Comparison of ENCODE assay signal across 10 cellular contexts in genomic region chr5:123209163-123210013, GRCh38.
A peak's percentile ranks its signal among the peaks of the same experiment; 100 is the strongest.
DNase-seq lines count a peak whose midpoint lies in the region; ATAC-seq, FAIRE-seq and TF ChIP-seq lines count a peak whose summit lies in the region.
"Had no signal": no experiment of that assay in that cellular context is flagged by ENCODE, and none has a peak within 500 bp of the region (broad histone marks: within the 10 kb centered on the region; RNA-seq: fewer than 3 reads in every experiment).

No MANE protein-coding gene starts in this region.

- intact Hi-C loops in HepG2 (cut with micrococcal nuclease; ENCODE audit: unreplicated experiment) = no loop called here

- no peaks in the 10 kb centered on the region for H3K36me3 ChIP-seq in HepG2 (replicated peaks in 1 of 2; ENCODE audit: control insufficient read depth in 1 of 2, insufficient read depth in 2 of 2, low read length in 2 of 2)
- H3K36me3 ChIP-seq: right lobe of liver had no signal

- no peak overlapping the region for H3K9ac ChIP-seq in HepG2 (ENCODE audit: insufficient read depth, low read depth, low read length)

- 0% methylated on average over 3 of the region's 3 CpGs for WGBS in HepG2 (ENCODE audit: low lambda C conversion rate)

- TF ChIP-seq CTCF in GM10248 (IDR thresholded peaks at IDR 0.05; ENCODE audit: control extremely low read depth, extremely low read depth, low read depth, missing control alignments) (no peak), HepG2 (CRISPR knock-in tag; IDR thresholded peaks at IDR 0.05) (no peak), progenitor cell of endocrine pancreas (IDR thresholded peaks at IDR 0.05; ENCODE audit: unreplicated experiment) (no peak)

- in situ Hi-C loops in HepG2 (cut with HindIII; ENCODE audit: extremely low pct_ligation_motif_present, low pct_unique_long_range_greater_than_20kb) = no loop called here

- H2AFZ ChIP-seq in HepG2 (ENCODE audit: low read length) = no peak overlapping the region

- no TSS peak for BruUV-seq in HepG2 (replicated peaks; lab: Mats Ljungman, UMichigan)

- no peak overlapping the region for H3K27ac Mint-ChIP-seq in progenitor cell of endocrine pancreas

- no peaks in the 10 kb centered on the region for H3K27me3 Mint-ChIP-seq in progenitor cell of endocrine pancreas

- H3K4me3 ChIP-seq in HepG2 (replicated peaks in 1 of 3; ENCODE audit: insufficient read depth in 1 of 3, low read depth in 2 of 3, low read length in 3 of 3) = no peak overlapping the region
- H3K4me3 ChIP-seq: right lobe of liver had no signal

- no peak for TF ChIP-seq RAD21 in HepG2 (CRISPR knock-in tag; IDR thresholded peaks at IDR 0.05)

- DNase-seq in GM10248 (ENCODE audit: extremely low spot score) (peak; percentile 7), SW480 (ENCODE audit: low spot score) (peak; percentile 87), HepG2 (ENCODE audit: low spot score) (peak; percentile 3), superior temporal gyrus (ENCODE audit: extremely low spot score) (no peak), progenitor cell of endocrine pancreas (ENCODE audit: low spot score, unreplicated experiment) (no peak), hypothalamus (lab: John Stamatoyannopoulos, UW) (no peak), NCI-H1105 (lab: John Stamatoyannopoulos, UW) (no peak)
- DNase-seq: activated gamma-delta T cell treated with Interleukin-2 at 50 U/mL for 16 hours, right lobe of liver had no signal

- H3K9me3 Mint-ChIP-seq in progenitor cell of endocrine pancreas (ENCODE audit: low read depth) = no peaks in the 10 kb centered on the region

- no peaks in the 10 kb centered on the region for H4K20me1 ChIP-seq in HepG2 (ENCODE audit: insufficient read depth, low read length)

- POLR2A ChIA-PET in GM10248 (lab: Yijun Ruan, JAX) (no interaction called here), HepG2 (lab: Yijun Ruan, JAX) (no interaction called here)

- no peak overlapping the region for H3K27ac ChIP-seq in HepG2 (ENCODE audit: extremely low read length, insufficient read depth, low read length)
- H3K27ac ChIP-seq: right lobe of liver had no signal

- no peaks in the 10 kb centered on the region for H3K9me3 ChIP-seq in HepG2 (ENCODE audit: low read length)
- H3K9me3 ChIP-seq: right lobe of liver had no signal

- CTCF ChIA-PET in GM10248 (lab: Yijun Ruan, JAX) (interaction anchor here (1.0 to 1.7 kb wide), 3 partner anchors 8 to 26 kb away, joined by 3 to 5 read pairs (median 3); no protein-coding TSS in a partner anchor), HepG2 (lab: Yijun Ruan, JAX; ENCODE audit: low intra/inter-chr PET ratio, low total read pairs) (no interaction called here)

- H3K4me3 Mint-ChIP-seq in progenitor cell of endocrine pancreas (ENCODE audit: low read depth) = no peak overlapping the region

- no peaks in the 10 kb centered on the region; a peak in 1 of 5 replicates for H3K27me3 ChIP-seq in HepG2 (ENCODE audit: control insufficient read depth in 1 of 2, insufficient read depth in 2 of 2, low read length in 2 of 2)
- H3K27me3 ChIP-seq: right lobe of liver had no signal

- no peaks in the 10 kb centered on the region for H3K4me1 ChIP-seq in HepG2 (ENCODE audit: insufficient read depth, low read length)
- H3K4me1 ChIP-seq: right lobe of liver had no signal

- no peak overlapping the region for H3K4me2 ChIP-seq in HepG2 (ENCODE audit: low read depth, low read length)

- no peaks in the 10 kb centered on the region for H3K36me3 Mint-ChIP-seq in progenitor cell of endocrine pancreas (ENCODE audit: insufficient read depth)

- no peak for TF ChIP-seq EP300 in HepG2 (IDR thresholded peaks at IDR 0.05; ENCODE audit: low read depth in 2 of 2, low read length in 2 of 2)
- TF ChIP-seq EP300 in HepG2 (CRISPR knock-in tag; IDR thresholded peaks at IDR 0.05; ENCODE audit: borderline replicate concordance) = no peak

- ATAC-seq in HG02885 (IDR thresholded peaks at IDR 0.05; ENCODE audit: poor library complexity, unreplicated experiment) (peak; percentile 83), HepG2 (no peak)

- no peak for FAIRE-seq in HepG2 (lab: Jason Lieb, UNC)

- H3K79me2 ChIP-seq in HepG2 (ENCODE audit: insufficient read depth, low read length) = no peaks in the 10 kb centered on the region

- TF ChIP-seq POLR2A in HepG2 (IDR thresholded peaks at IDR 0.05; ENCODE audit: insufficient read depth in 1 of 2, low read depth in 2 of 2, low read length in 2 of 2) = no peak

- H3K4me1 Mint-ChIP-seq in progenitor cell of endocrine pancreas (ENCODE audit: low read depth) = peaks cover 3% of the 10 kb centered on the region

TF ChIP-seq in HepG2, 621 proteins besides CTCF, POLR2A, EP300 and RAD21:
- TF ChIP-seq ZNF142 (CRISPR knock-in tag; IDR thresholded peaks at IDR 0.05) (no peak), NFE2L2 (IDR thresholded peaks at IDR 0.05; ENCODE audit: low read length) (peak; percentile 93), ZNF678 (CRISPR knock-in tag; IDR thresholded peaks at IDR 0.05) (no peak), ZNF468 (CRISPR knock-in tag; IDR thresholded peaks at IDR 0.05) (no peak), GABPA (IDR thresholded peaks at IDR 0.05; ENCODE audit: low read depth, low read length) (no peak), GABPA (CRISPR knock-in tag; IDR thresholded peaks at IDR 0.05; ENCODE audit: low read depth) (no peak), MEIS2 (CRISPR knock-in tag; IDR thresholded peaks at IDR 0.05) (no peak), MAFF (IDR thresholded peaks at IDR 0.05; ENCODE audit: low read depth, low read length) (peak; percentile 62; the same call in 1 of the 2 replicates), FOSL2 (CRISPR knock-in tag; IDR thresholded peaks at IDR 0.05) (0 out of 2 replicates have a peak, but pooled peaks have one; percentile 13), KAT2B (IDR thresholded peaks at IDR 0.05; ENCODE audit: borderline replicate concordance, low read depth, low read length) (no peak), AGO2 (optimal IDR thresholded peaks at IDR 0.05; ENCODE audit: low read depth, low read length) (no peak), ZNF891 (CRISPR knock-in tag; IDR thresholded peaks at IDR 0.05) (no peak), PHB2 (IDR thresholded peaks at IDR 0.05; ENCODE audit: partially characterized antibody) (no peak), ZBTB3 (CRISPR knock-in tag; IDR thresholded peaks at IDR 0.05; ENCODE audit: borderline replicate concordance, low read depth) (no peak), LCORL (IDR thresholded peaks at IDR 0.05) (no peak), LCORL (CRISPR knock-in tag; IDR thresholded peaks at IDR 0.05) (no peak), ZNF207 (IDR thresholded peaks at IDR 0.05; ENCODE audit: borderline replicate concordance) (no peak), MAFK (conservative IDR thresholded peaks at IDR 0.05 in 1 of 2, IDR thresholded peaks at IDR 0.05 in 1 of 2; ENCODE audit: low read length in 2 of 2) (peak; percentile 73 to 85), WIZ (CRISPR knock-in tag; IDR thresholded peaks at IDR 0.05) (no peak)

Comparison
In these comparisons a context has a peak if more than half of its experiments do, and no peak if none do; other contexts are left out.
1. DNase-seq: peak in GM10248 (single experiment), SW480 (single experiment) and HepG2 (single experiment); none in superior temporal gyrus (single experiment), progenitor cell of endocrine pancreas (single experiment), hypothalamus (0 of 51) and NCI-H1105 (single experiment).